ENCODE assay signal across 33 cellular contexts in genomic region chr13:23496255-23496654, GRCh38.
"Had no signal": no experiment of that assay in that cellular context is flagged by ENCODE, and none has a peak within 500 bp of the region (broad histone marks: within the 10 kb centered on the region; RNA-seq: fewer than 3 reads in every experiment).

No MANE protein-coding gene starts in this region.

- H3K27ac ChIP-seq: adrenal gland, coronary artery, dorsolateral prefrontal cortex, heart left ventricle had no signal

- H3K9me3 ChIP-seq: adrenal gland, heart left ventricle had no signal

- FAIRE-seq: bronchial epithelial cell, frontal cortex had no signal

- H3K27me3 ChIP-seq: adrenal gland, heart left ventricle had no signal

- H3K4me1 ChIP-seq: heart left ventricle had no signal

- H3K27me3 Mint-ChIP-seq: dendritic cell treated with granulocyte-macrophage colony-stimulating factor and Interleukin-4, amounts not matched to agents 40 ng/mL and 50 ng/mL, for 4 days had no signal

- H3K9me3 Mint-ChIP-seq: activated CD4-positive, alpha-beta memory T cell treated with anti-CD3 and anti-CD28 coated beads for 36 hours; activated CD4-positive, alpha-beta T cell treated with anti-CD3 and anti-CD28 coated beads, Interleukin-2, amount 10 ng/mL, durations not matched to agents 24 days and 14 days; activated naive CD4-positive, alpha-beta T cell treated with anti-CD3 and anti-CD28 coated beads for 36 hours; activated naive CD4-positive, alpha-beta T cell treated with anti-CD3 and anti-CD28 coated beads, Interleukin-2, amount 50 U/mL, for 24 hours; activated naive CD8-positive, alpha-beta T cell treated with anti-CD3 and anti-CD28 coated beads for 36 hours; activated naive CD8-positive, alpha-beta T cell treated with anti-CD3 and anti-CD28 coated beads, Interleukin-2, amount 50 U/mL, for 24 hours; activated T-helper 1 cell treated with anti-CD3 and anti-CD28 coated beads, Interleukin-12 subunit alpha, Interleukin-12 subunit beta, Interleukin-2, Interleukin-4 antibody, amounts not matched to agents 30 ng/mL and 10 ng/mL and 1 ng/mL, durations not matched to agents 14 hours and 24 hours and 36 hours; activated T-helper 2 cell treated with anti-CD3 and anti-CD28 coated beads, Interferon-gamma antibody, Interleukin-2, Interleukin-4, amounts not matched to agents 10 μg/mL and 5 μg/mL and 100 μg/mL, durations not matched to agents 14 hours and 24 hours and 36 hours; central memory CD8-positive, alpha-beta T cell; dendritic cell treated with granulocyte-macrophage colony-stimulating factor and Interleukin-4, amounts not matched to agents 40 ng/mL and 50 ng/mL, for 4 days; endodermal cell had no signal

- H3K27ac Mint-ChIP-seq: activated CD4-positive, alpha-beta memory T cell treated with anti-CD3 and anti-CD28 coated beads for 36 hours; activated CD4-positive, alpha-beta T cell treated with anti-CD3 and anti-CD28 coated beads for 36 hours; activated CD4-positive, alpha-beta T cell treated with anti-CD3 and anti-CD28 coated beads, Interleukin-2, amount 10 ng/mL, durations not matched to agents 24 days and 14 days; activated CD8-positive, alpha-beta memory T cell treated with anti-CD3 and anti-CD28 coated beads, Interleukin-2, amount 10 ng/mL, durations not matched to agents 7 days and 5 days; activated CD8-positive, alpha-beta T cell treated with anti-CD3 and anti-CD28 coated beads, Interleukin-2, amount 10 ng/mL, durations not matched to agents 7 days and 5 days; activated naive CD4-positive, alpha-beta T cell treated with anti-CD3 and anti-CD28 coated beads for 36 hours; activated naive CD4-positive, alpha-beta T cell treated with anti-CD3 and anti-CD28 coated beads, Interleukin-2, amount 50 U/mL, for 24 hours; activated naive CD8-positive, alpha-beta T cell treated with anti-CD3 and anti-CD28 coated beads for 36 hours; activated naive CD8-positive, alpha-beta T cell treated with anti-CD3 and anti-CD28 coated beads, Interleukin-2, amount 50 U/mL, for 24 hours; activated T-helper 1 cell treated with anti-CD3 and anti-CD28 coated beads, Interleukin-12 subunit alpha, Interleukin-12 subunit beta, Interleukin-2, Interleukin-4 antibody, amounts not matched to agents 30 ng/mL and 10 ng/mL and 1 ng/mL, durations not matched to agents 14 hours and 24 hours and 36 hours; activated T-helper 2 cell treated with anti-CD3 and anti-CD28 coated beads, Interferon-gamma antibody, Interleukin-2, Interleukin-4, amounts not matched to agents 10 μg/mL and 5 μg/mL and 100 μg/mL, durations not matched to agents 14 hours and 24 hours and 36 hours; brain; dendritic cell treated with granulocyte-macrophage colony-stimulating factor and Interleukin-4, amounts not matched to agents 40 ng/mL and 50 ng/mL, for 4 days; endodermal cell had no signal

- H3K4me3 Mint-ChIP-seq: activated CD4-positive, alpha-beta memory T cell treated with anti-CD3 and anti-CD28 coated beads for 36 hours; activated CD4-positive, alpha-beta T cell treated with anti-CD3 and anti-CD28 coated beads for 36 hours; activated CD4-positive, alpha-beta T cell treated with anti-CD3 and anti-CD28 coated beads, Interleukin-2, amount 10 ng/mL, durations not matched to agents 24 days and 14 days; activated CD8-positive, alpha-beta memory T cell treated with anti-CD3 and anti-CD28 coated beads, Interleukin-2, amount 10 ng/mL, durations not matched to agents 7 days and 5 days; activated CD8-positive, alpha-beta T cell treated with anti-CD3 and anti-CD28 coated beads, Interleukin-2, amount 10 ng/mL, durations not matched to agents 7 days and 5 days; activated naive CD4-positive, alpha-beta T cell treated with anti-CD3 and anti-CD28 coated beads for 36 hours; activated naive CD4-positive, alpha-beta T cell treated with anti-CD3 and anti-CD28 coated beads, Interleukin-2, amount 50 U/mL, for 24 hours; activated naive CD8-positive, alpha-beta T cell treated with anti-CD3 and anti-CD28 coated beads for 36 hours; activated naive CD8-positive, alpha-beta T cell treated with anti-CD3 and anti-CD28 coated beads, Interleukin-2, amount 50 U/mL, for 24 hours; activated T-helper 1 cell treated with anti-CD3 and anti-CD28 coated beads, Interleukin-12 subunit alpha, Interleukin-12 subunit beta, Interleukin-2, Interleukin-4 antibody, amounts not matched to agents 30 ng/mL and 10 ng/mL and 1 ng/mL, durations not matched to agents 14 hours and 24 hours and 36 hours; brain; central memory CD8-positive, alpha-beta T cell; dendritic cell treated with granulocyte-macrophage colony-stimulating factor and Interleukin-4, amounts not matched to agents 40 ng/mL and 50 ng/mL, for 4 days; endodermal cell had no signal

- H3K4me1 Mint-ChIP-seq: activated CD4-positive, alpha-beta T cell treated with anti-CD3 and anti-CD28 coated beads for 36 hours; activated CD4-positive, alpha-beta T cell treated with anti-CD3 and anti-CD28 coated beads, Interleukin-2, amount 10 ng/mL, durations not matched to agents 24 days and 14 days; activated CD8-positive, alpha-beta memory T cell treated with anti-CD3 and anti-CD28 coated beads, Interleukin-2, amount 10 ng/mL, durations not matched to agents 7 days and 5 days; activated naive CD4-positive, alpha-beta T cell treated with anti-CD3 and anti-CD28 coated beads, Interleukin-2, amount 50 U/mL, for 24 hours; activated naive CD8-positive, alpha-beta T cell treated with anti-CD3 and anti-CD28 coated beads for 36 hours; activated naive CD8-positive, alpha-beta T cell treated with anti-CD3 and anti-CD28 coated beads, Interleukin-2, amount 50 U/mL, for 24 hours; brain; central memory CD8-positive, alpha-beta T cell had no signal

- DNase-seq: activated CD4-positive, alpha-beta memory T cell treated with anti-CD3 and anti-CD28 coated beads for 36 hours; activated CD4-positive, alpha-beta T cell treated with anti-CD3 and anti-CD28 coated beads for 36 hours; activated CD4-positive, alpha-beta T cell treated with anti-CD3 and anti-CD28 coated beads, Interleukin-2, amount 10 ng/mL, durations not matched to agents 24 days and 14 days; activated CD4-positive, CD25-positive, alpha-beta regulatory T cell; activated CD4-positive, CD25-positive, alpha-beta regulatory T cell treated with anti-CD3 and anti-CD28 coated beads, Interleukin-2, amount 50 U/mL, for 72 hours; activated CD8-positive, alpha-beta memory T cell treated with anti-CD3 and anti-CD28 coated beads, Interleukin-2, amount 10 ng/mL, durations not matched to agents 7 days and 5 days; activated CD8-positive, alpha-beta memory T cell treated with anti-CD3 and anti-CD28 coated beads, Interleukin-2, amount 50 U/mL, for 4 hours; activated CD8-positive, alpha-beta T cell treated with anti-CD3 and anti-CD28 coated beads, Interleukin-2, amount 10 ng/mL, durations not matched to agents 7 days and 5 days; activated effector memory CD4-positive, alpha-beta T cell treated with anti-CD3 and anti-CD28 coated beads, Interleukin-2, amount 50 U/mL, for 16 hours; activated naive CD4-positive, alpha-beta T cell treated with anti-CD3 and anti-CD28 coated beads for 36 hours; activated naive CD8-positive, alpha-beta T cell treated with anti-CD3 and anti-CD28 coated beads for 36 hours; activated naive CD8-positive, alpha-beta T cell treated with anti-CD3 and anti-CD28 coated beads, Interleukin-2, amount 50 U/mL, for 24 hours; activated T-cell treated with anti-CD3 and anti-CD28 coated beads, Interleukin-2, amount 50 U/mL, for 1 hour; activated T-cell treated with anti-CD3 and anti-CD28 coated beads, Interleukin-2, amount 50 U/mL, for 48 hours; adrenal gland; amygdala; aorta; dorsolateral prefrontal cortex; effector memory CD4-positive, alpha-beta T cell; endodermal cell; foreskin fibroblast; heart left ventricle; T-helper 2 cell had no signal

- ATAC-seq: activated CD4-positive, alpha-beta T cell treated with anti-CD3 and anti-CD28 coated beads for 36 hours; activated CD8-positive, alpha-beta memory T cell treated with anti-CD3 and anti-CD28 coated beads, Interleukin-2, amount 10 ng/mL, durations not matched to agents 7 days and 5 days; activated CD8-positive, alpha-beta T cell treated with anti-CD3 and anti-CD28 coated beads, Interleukin-2, amount 10 ng/mL, durations not matched to agents 7 days and 5 days; activated naive CD8-positive, alpha-beta T cell treated with anti-CD3 and anti-CD28 coated beads, Interleukin-2, amount 50 U/mL, for 24 hours; esophagus mucosa; heart left ventricle had no signal

- H3K4me3 ChIP-seq: adrenal gland, coronary artery, dorsolateral prefrontal cortex, heart left ventricle had no signal

- H3K36me3 Mint-ChIP-seq: activated CD4-positive, alpha-beta memory T cell treated with anti-CD3 and anti-CD28 coated beads for 36 hours; activated CD8-positive, alpha-beta memory T cell treated with anti-CD3 and anti-CD28 coated beads, Interleukin-2, amount 10 ng/mL, durations not matched to agents 7 days and 5 days; activated naive CD4-positive, alpha-beta T cell treated with anti-CD3 and anti-CD28 coated beads, Interleukin-2, amount 50 U/mL, for 24 hours; activated naive CD8-positive, alpha-beta T cell treated with anti-CD3 and anti-CD28 coated beads for 36 hours; brain had no signal

- H3K36me3 ChIP-seq: adrenal gland, heart left ventricle had no signal
